In genomic region chr12:94002925-94003324, GRCh38 we compare ENCODE assay signal across 2 cellular contexts.
DNase-seq lines count a peak whose midpoint lies in the region; ATAC-seq lines count a peak whose summit lies in the region.
"Not testable (repeated sequence)": the region's sequence is repeated elsewhere in the genome, so short reads cannot be mapped to it uniquely, and the experiment has no call there.

No MANE protein-coding gene starts in this region.

- not testable (repeated sequence) for H3K27me3 ChIP-seq in CD4-positive, CD25-positive, alpha-beta regulatory T cell (ENCODE audit: control insufficient read depth, insufficient read depth, low read length)

- H3K9me3 ChIP-seq in CD4-positive, CD25-positive, alpha-beta regulatory T cell (ENCODE audit: control insufficient read depth in 2 of 2, low read length in 2 of 2): not testable (repeated sequence)

- not testable (repeated sequence) for DNase-seq in CD4-positive, CD25-positive, alpha-beta regulatory T cell

- H3K4me3 ChIP-seq in CD4-positive, CD25-positive, alpha-beta regulatory T cell (ENCODE audit: low read depth, low read length): not testable (repeated sequence)

- H3K4me3 Mint-ChIP-seq in CD4-positive, CD25-positive, alpha-beta regulatory T cell; activated naive CD4-positive, alpha-beta T cell treated with anti-CD3 and anti-CD28 coated beads, Interleukin-2, amount 50 U/mL, for 24 hours: not testable (repeated sequence)

- H3K36me3 ChIP-seq in CD4-positive, CD25-positive, alpha-beta regulatory T cell (ENCODE audit: control insufficient read depth, insufficient read depth, low read length): not testable (repeated sequence)

- not testable (repeated sequence) for H3K4me1 ChIP-seq in CD4-positive, CD25-positive, alpha-beta regulatory T cell (ENCODE audit: control insufficient read depth, insufficient read depth, low read length, poor library complexity, severe bottlenecking)

- H3K27ac Mint-ChIP-seq in CD4-positive, CD25-positive, alpha-beta regulatory T cell: peak overlapping the region in 2 of 3 donors; percentile 26 to 38
- peak overlapping the region; percentile 62 for H3K27ac Mint-ChIP-seq in activated naive CD4-positive, alpha-beta T cell treated with anti-CD3 and anti-CD28 coated beads, Interleukin-2, amount 50 U/mL, for 24 hours

- H3K4me1 Mint-ChIP-seq in CD4-positive, CD25-positive, alpha-beta regulatory T cell: peaks cover 6 to 24% (median 15%) of the 10 kb centered on the region in 4 donors
- H3K4me1 Mint-ChIP-seq in activated naive CD4-positive, alpha-beta T cell treated with anti-CD3 and anti-CD28 coated beads, Interleukin-2, amount 50 U/mL, for 24 hours: peaks cover 26% of the 10 kb centered on the region

- not testable (repeated sequence) for H3K27ac ChIP-seq in CD4-positive, CD25-positive, alpha-beta regulatory T cell (ENCODE audit: insufficient read depth, low read length, poor library complexity, severe bottlenecking)

- ATAC-seq in CD4-positive, CD25-positive, alpha-beta regulatory T cell (ENCODE audit: low read depth in 2 of 2): not testable (repeated sequence)

- H3K9me3 Mint-ChIP-seq in CD4-positive, CD25-positive, alpha-beta regulatory T cell: peaks cover 0 to 50% (median 11%) of the 10 kb centered on the region in 7 donors
- peaks cover 17% of the 10 kb centered on the region for H3K9me3 Mint-ChIP-seq in activated naive CD4-positive, alpha-beta T cell treated with anti-CD3 and anti-CD28 coated beads, Interleukin-2, amount 50 U/mL, for 24 hours

- H3K27me3 Mint-ChIP-seq in CD4-positive, CD25-positive, alpha-beta regulatory T cell: peaks cover 21% of the 10 kb centered on the region
- not testable (repeated sequence) for H3K27me3 Mint-ChIP-seq in activated naive CD4-positive, alpha-beta T cell treated with anti-CD3 and anti-CD28 coated beads, Interleukin-2, amount 50 U/mL, for 24 hours

- H3K36me3 Mint-ChIP-seq in CD4-positive, CD25-positive, alpha-beta regulatory T cell: peaks cover 16% of the 10 kb centered on the region
- peaks cover 19% of the 10 kb centered on the region for H3K36me3 Mint-ChIP-seq in activated naive CD4-positive, alpha-beta T cell treated with anti-CD3 and anti-CD28 coated beads, Interleukin-2, amount 50 U/mL, for 24 hours
